18 cellular contexts compared by ENCODE assay signal in the genomic region with DNA sequence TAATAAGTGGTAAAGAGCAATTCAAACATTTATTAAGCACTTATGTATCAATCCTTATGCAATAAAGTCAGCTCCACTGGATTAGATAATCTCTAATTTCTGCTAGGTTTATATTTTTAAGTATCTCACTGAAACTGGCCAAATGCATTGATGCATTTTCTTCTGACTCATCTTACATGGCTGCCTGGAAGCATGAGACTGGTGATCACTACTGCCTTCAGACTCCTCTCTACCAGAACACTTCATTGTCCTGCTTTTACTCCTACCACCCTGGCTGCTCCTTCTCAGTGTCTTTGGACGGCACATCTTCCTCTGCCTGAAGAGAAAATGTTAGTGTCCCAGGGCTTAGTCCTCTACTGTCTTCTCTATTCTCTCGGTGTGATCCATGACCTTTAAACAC. TPM values are rescaled to one million over a fixed set of nuclear protein-coding genes. Genes with fewer than 3 reads are reported as not detected.
DNase-seq lines count a peak whose midpoint lies in the region; ATAC-seq and TF ChIP-seq lines count a peak whose summit lies in the region.
"Had no signal": no experiment of that assay in that cellular context is flagged by ENCODE, and none has a peak within 500 bp of the region (broad histone marks: within the 10 kb centered on the region; RNA-seq: fewer than 3 reads in every experiment).

No MANE protein-coding gene starts in this region.

- DNase-seq in AG20443 (ENCODE audit: low spot score) (peak; percentile 21), HCEC 1CT (peak; percentile 33), glutamatergic neuron (no peak), right cardiac atrium (no peak)
- DNase-seq in activated naive CD8-positive, alpha-beta T cell treated with anti-CD3 and anti-CD28 coated beads, Interleukin-2, amount 50 U/mL, for 24 hours: no peak
- DNase-seq: activated CD4-positive, alpha-beta T cell treated with anti-CD3 and anti-CD28 coated beads, Interleukin-2, amount 10 ng/mL, durations not matched to agents 24 days and 14 days; activated T-cell treated with anti-CD3 and anti-CD28 coated beads for 4 hours; adrenal gland; heart right ventricle; MM.1S; NCI-H187; SIG-M5; stimulated activated CD4-positive, alpha-beta T cell treated with anti-CD3 and anti-CD28 coated beads, Interleukin-4, amount 100 ng/mL, for 4 hours; T1000 had no signal

- peaks cover 16% of the 10 kb centered on the region for H3K4me1 ChIP-seq in right cardiac atrium (ENCODE audit: control insufficient read depth, insufficient read depth, low read length)

- H3K27me3 Mint-ChIP-seq in activated naive CD8-positive, alpha-beta T cell treated with anti-CD3 and anti-CD28 coated beads, Interleukin-2, amount 50 U/mL, for 24 hours: no peaks in the 10 kb centered on the region
- no peaks in the 10 kb centered on the region for H3K27me3 Mint-ChIP-seq in glutamatergic neuron (ENCODE audit: unreplicated experiment)
- H3K27me3 Mint-ChIP-seq: activated CD4-positive, alpha-beta T cell treated with anti-CD3 and anti-CD28 coated beads, Interleukin-2, amount 10 ng/mL, durations not matched to agents 24 days and 14 days had no signal

- peaks cover 16% of the 10 kb centered on the region for H3K36me3 Mint-ChIP-seq in activated naive CD8-positive, alpha-beta T cell treated with anti-CD3 and anti-CD28 coated beads, Interleukin-2, amount 50 U/mL, for 24 hours (ENCODE audit: low read depth)
- no peaks in the 10 kb centered on the region for H3K36me3 Mint-ChIP-seq in glutamatergic neuron (ENCODE audit: unreplicated experiment)

- H3K27me3 ChIP-seq in right cardiac atrium (ENCODE audit: control insufficient read depth, insufficient read depth): no peaks in the 10 kb centered on the region
- H3K27me3 ChIP-seq: adrenal gland, heart right ventricle had no signal

- peaks cover 56% of the 10 kb centered on the region for H3K4me1 Mint-ChIP-seq in activated naive CD8-positive, alpha-beta T cell treated with anti-CD3 and anti-CD28 coated beads, Interleukin-2, amount 50 U/mL, for 24 hours
- peaks cover 18% of the 10 kb centered on the region for H3K4me1 Mint-ChIP-seq in glutamatergic neuron (ENCODE audit: low read depth, unreplicated experiment)

- intact Hi-C loops in right cardiac atrium (cut with DNase I): no loop called here

- 88% methylated on average over 2 of the region's 2 CpGs for WGBS in right cardiac atrium

- no peak overlapping the region for H3K27ac ChIP-seq in right cardiac atrium (ENCODE audit: low read length)
- H3K27ac ChIP-seq: heart right ventricle, thoracic aorta had no signal

- no peaks in the 10 kb centered on the region for H3K9me3 Mint-ChIP-seq in activated naive CD8-positive, alpha-beta T cell treated with anti-CD3 and anti-CD28 coated beads, Interleukin-2, amount 50 U/mL, for 24 hours
- H3K9me3 Mint-ChIP-seq in glutamatergic neuron (ENCODE audit: unreplicated experiment): no peaks in the 10 kb centered on the region
- H3K9me3 Mint-ChIP-seq: activated CD4-positive, alpha-beta T cell treated with anti-CD3 and anti-CD28 coated beads, Interleukin-2, amount 10 ng/mL, durations not matched to agents 24 days and 14 days had no signal

- no peak overlapping the region for H3K4me3 Mint-ChIP-seq in activated naive CD8-positive, alpha-beta T cell treated with anti-CD3 and anti-CD28 coated beads, Interleukin-2, amount 50 U/mL, for 24 hours
- peak overlapping the region; percentile 3 for H3K4me3 Mint-ChIP-seq in glutamatergic neuron (ENCODE audit: unreplicated experiment)
- H3K4me3 Mint-ChIP-seq: activated CD4-positive, alpha-beta T cell treated with anti-CD3 and anti-CD28 coated beads, Interleukin-2, amount 10 ng/mL, durations not matched to agents 24 days and 14 days had no signal

- no peak overlapping the region for H3K4me3 ChIP-seq in right cardiac atrium (ENCODE audit: low read length)
- H3K4me3 ChIP-seq: adrenal gland, heart right ventricle, thoracic aorta had no signal

- peak overlapping the region; percentile 60 for H3K27ac Mint-ChIP-seq in activated naive CD8-positive, alpha-beta T cell treated with anti-CD3 and anti-CD28 coated beads, Interleukin-2, amount 50 U/mL, for 24 hours
- H3K27ac Mint-ChIP-seq in glutamatergic neuron (ENCODE audit: unreplicated experiment): no peak overlapping the region
- H3K27ac Mint-ChIP-seq: activated CD4-positive, alpha-beta T cell treated with anti-CD3 and anti-CD28 coated beads, Interleukin-2, amount 10 ng/mL, durations not matched to agents 24 days and 14 days had no signal

- TF ChIP-seq CTCF in glutamatergic neuron (IDR thresholded peaks at IDR 0.05; ENCODE audit: partially characterized antibody, unreplicated experiment): no peak

- ATAC-seq in activated naive CD8-positive, alpha-beta T cell treated with anti-CD3 and anti-CD28 coated beads, Interleukin-2, amount 50 U/mL, for 24 hours: no peak
- no peak for ATAC-seq in GM21576 (IDR thresholded peaks at IDR 0.05; ENCODE audit: unreplicated experiment)
- no peak for ATAC-seq in HG03442 (IDR thresholded peaks at IDR 0.05; ENCODE audit: unreplicated experiment)
- no peak for ATAC-seq in HG03460 (IDR thresholded peaks at IDR 0.05; ENCODE audit: unreplicated experiment)
- ATAC-seq in right cardiac atrium: no peak
- ATAC-seq: heart right ventricle had no signal

- no peaks in the 10 kb centered on the region for H3K9me3 ChIP-seq in right cardiac atrium (ENCODE audit: control insufficient read depth, low read length)
- H3K9me3 ChIP-seq: adrenal gland, heart right ventricle, thoracic aorta had no signal

RNA-seq across cellular contexts. Expression of gene CEP85L, which starts 7.4 kb away (rescaled TPM):
- total RNA-seq in glutamatergic neuron (ENCODE audit: unreplicated experiment): 51.5 TPM
- total RNA-seq in right cardiac atrium: 10 to 100 TPM in 1 of 4 donors, 1 to 10 TPM in 3; 6.3 to 11.5 (median 8.5) TPM
- polyA plus RNA-seq in right cardiac atrium: 3.8 TPM

Comparison
In these comparisons a context has a peak if more than half of its experiments do, and no peak if none do; other contexts are left out.
1. DNase-seq: peak in AG20443 (single experiment) and HCEC 1CT (single experiment); none in activated naive CD8-positive, alpha-beta T cell treated with anti-CD3 and anti-CD28 coated beads, Interleukin-2, amount 50 U/mL, for 24 hours (single experiment), glutamatergic neuron (single experiment) and right cardiac atrium (0 of 3).